ENCODE assay signal across 16 cellular contexts in the genomic region with DNA sequence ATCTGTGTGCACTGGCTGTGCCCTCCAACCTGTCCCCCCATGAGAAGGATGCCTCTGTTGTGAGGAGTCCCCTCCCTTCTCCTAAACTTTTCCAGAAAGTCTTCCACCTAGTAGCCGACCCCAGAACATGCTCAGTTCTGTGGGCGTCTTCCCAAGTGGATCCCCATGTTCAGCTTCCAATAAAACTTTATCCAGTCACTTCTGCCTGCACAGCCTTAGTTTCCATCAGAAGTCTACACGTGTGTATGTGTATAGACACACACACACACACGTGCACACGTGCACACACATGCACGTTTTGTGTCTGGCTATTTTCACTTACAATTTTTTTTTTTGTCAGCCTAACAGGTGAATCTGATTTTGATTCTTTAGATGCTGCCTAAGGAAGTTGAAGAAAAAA.
DNase-seq lines count a peak whose midpoint lies in the region; ATAC-seq lines count a peak whose summit lies in the region.
"Had no signal": no experiment of that assay in that cellular context is flagged by ENCODE, and none has a peak within 500 bp of the region (broad histone marks: within the 10 kb centered on the region; RNA-seq: fewer than 3 reads in every experiment).

No MANE protein-coding gene starts in this region.

- H3K4me3 Mint-ChIP-seq in T-helper 17 cell (no peak overlapping the region), naive B cell (peak overlapping the region in 6 of 8 donors; percentile 38 to 80 (median 70))

- DNase-seq in cardiac septum (ENCODE audit: low spot score): peak; percentile 47
- no peak for DNase-seq in Right ventricle myocardium superior
- DNase-seq in T-helper 17 cell: no peak
- no peak for DNase-seq in naive B cell
- no peak for DNase-seq in midbrain (lab: John Stamatoyannopoulos, UW)
- DNase-seq in NCI-H2196 (lab: John Stamatoyannopoulos, UW; ENCODE audit: unreplicated experiment): no peak
- DNase-seq in NCI-H146 (lab: John Stamatoyannopoulos, UW): no peak
- DNase-seq: DMS 273 treated with DMSO at 0.1 percent for 48 hours, GOT3, Karpas-422, NCI-H1105 treated with DMSO at 0.1 percent for 48 hours, NCI-H187 treated with DMSO at 0.1 percent for 48 hours, NCI-H2171 treated with DMSO at 0.1 percent for 48 hours, NCI-H510A, NCI-H82 had no signal

- H3K9me3 ChIP-seq in T-helper 17 cell (ENCODE audit: control insufficient read depth, low read length, poor library complexity, severe bottlenecking): no peaks in the 10 kb centered on the region
- H3K9me3 ChIP-seq: A549 had no signal

- peak overlapping the region; percentile 95 for H3K27ac Mint-ChIP-seq in T-helper 17 cell
- peak overlapping the region; percentile 95 to 99 (median 98) for H3K27ac Mint-ChIP-seq in naive B cell

- H3K27me3 Mint-ChIP-seq in T-helper 17 cell (no peaks in the 10 kb centered on the region), naive B cell (no peaks in the 10 kb centered on the region)

- intact Hi-C loops in cardiac septum (cut with DNase I) (no loop called here), Right ventricle myocardium superior (cut with DNase I) (no loop called here)

- peaks cover 0 to 9% (median 4%) of the 10 kb centered on the region in 7 donors for H3K9me3 Mint-ChIP-seq in naive B cell

- no peaks in the 10 kb centered on the region for H3K36me3 Mint-ChIP-seq in T-helper 17 cell (ENCODE audit: low read depth)
- peaks cover 0 to 7% of the 10 kb centered on the region in 2 donors for H3K36me3 Mint-ChIP-seq in naive B cell

- ATAC-seq in Right ventricle myocardium superior (ENCODE audit: poor library complexity) (no peak), T-helper 17 cell (no peak), naive B cell (ENCODE audit: low read depth in 2 of 2) (no peak)

- peaks cover 8% of the 10 kb centered on the region for H3K4me1 Mint-ChIP-seq in T-helper 17 cell
- H3K4me1 Mint-ChIP-seq in naive B cell: peaks cover 30 to 43% (median 39%) of the 10 kb centered on the region in 3 donors
